In the genomic region with DNA sequence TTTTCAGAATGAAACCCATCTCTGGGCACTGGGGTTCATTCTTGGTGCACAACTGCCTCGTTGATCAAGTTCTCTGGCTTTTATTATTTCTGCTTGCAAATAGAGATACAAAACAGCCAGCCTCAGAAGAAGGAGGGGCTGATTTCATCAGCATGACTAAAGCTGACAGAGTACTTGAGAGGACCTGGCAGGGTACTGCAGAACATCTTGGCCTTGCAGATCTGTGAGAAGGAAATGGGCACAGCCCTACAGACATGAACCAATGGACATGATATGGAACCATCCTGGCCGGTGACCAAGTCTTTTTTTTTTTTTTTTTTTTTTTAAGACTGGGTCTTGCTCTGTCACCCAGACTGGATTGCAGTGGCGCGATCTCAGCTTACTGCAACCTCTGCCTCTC, we compare ENCODE assay signal across 17 cellular contexts.
DNase-seq lines count a peak whose midpoint lies in the region; ATAC-seq and TF ChIP-seq lines count a peak whose summit lies in the region.
"Had no signal": no experiment of that assay in that cellular context is flagged by ENCODE, and none has a peak within 500 bp of the region (broad histone marks: within the 10 kb centered on the region; RNA-seq: fewer than 3 reads in every experiment).

No MANE protein-coding gene starts in this region.

- H3K36me3 ChIP-seq in SJCRH30, result no peaks in the 10 kb centered on the region
- H3K36me3 ChIP-seq: vagina had no signal

- no peaks in the 10 kb centered on the region for H3K27me3 ChIP-seq in SJCRH30
- H3K27me3 ChIP-seq: vagina had no signal

- H3K4me1 Mint-ChIP-seq in HFFc6 (ENCODE audit: low read depth), result 0 out of 2 replicates have a peak, but pooled peaks cover 5% of the 10 kb centered on the region
- H3K4me1 Mint-ChIP-seq in activated naive CD8-positive, alpha-beta T cell treated with anti-CD3 and anti-CD28 coated beads for 36 hours, result no peaks in the 10 kb centered on the region

- no peak for ATAC-seq in HG02970 (IDR thresholded peaks at IDR 0.05; ENCODE audit: low FRiP score, unreplicated experiment)
- ATAC-seq: K562 had no signal

- H3K36me3 Mint-ChIP-seq in HFFc6 (ENCODE audit: low read depth), result no peaks in the 10 kb centered on the region
- peaks cover 7% of the 10 kb centered on the region for H3K36me3 Mint-ChIP-seq in activated naive CD8-positive, alpha-beta T cell treated with anti-CD3 and anti-CD28 coated beads for 36 hours

- no peaks in the 10 kb centered on the region for H3K9me3 ChIP-seq in SJCRH30 (replicated peaks)
- H3K9me3 ChIP-seq: vagina had no signal

- no peaks in the 10 kb centered on the region for H3K4me1 ChIP-seq in SJCRH30
- H3K4me1 ChIP-seq: vagina had no signal

- no peak for TF ChIP-seq CTCF in HFFc6 (IDR thresholded peaks at IDR 0.05)
- no peak for TF ChIP-seq CTCF in astrocyte of the spinal cord (IDR thresholded peaks at IDR 0.05; ENCODE audit: low read depth, low read length)

- H3K27me3 Mint-ChIP-seq in HFFc6 (ENCODE audit: insufficient read depth), result no peaks in the 10 kb centered on the region
- no peaks in the 10 kb centered on the region for H3K27me3 Mint-ChIP-seq in activated naive CD8-positive, alpha-beta T cell treated with anti-CD3 and anti-CD28 coated beads for 36 hours

- DNase-seq in AG08396 (ENCODE audit: low spot score) (peak; percentile 23), HFFc6 (peak; percentile 19), astrocyte of the spinal cord (ENCODE audit: low read depth, low spot score) (peak; percentile 23), iPS-NIHi11 (ENCODE audit: low spot score) (peak; percentile 36), mucosa of gallbladder (ENCODE audit: low spot score) (no peak), SJCRH30 (no peak)
- no peak for DNase-seq in activated naive CD8-positive, alpha-beta T cell treated with anti-CD3 and anti-CD28 coated beads for 36 hours
- DNase-seq: activated CD4-positive, CD25-positive, alpha-beta regulatory T cell treated with anti-CD3 and anti-CD28 coated beads, Interleukin-2, amount 50 U/mL, for 72 hours; C1 segment of cervical spinal cord; effector CD4-positive, alpha-beta T cell; midbrain; NCI-H2081; stimulated activated CD4-positive, alpha-beta T cell treated with anti-CD3 and anti-CD28 coated beads, Interleukin-2, amount 100 ng/mL, for 24 hours had no signal

- no peak overlapping the region for H3K27ac ChIP-seq in SJCRH30
- H3K27ac ChIP-seq: SK-N-MC, vagina had no signal

- H3K9me3 Mint-ChIP-seq in HFFc6, result no peaks in the 10 kb centered on the region
- H3K9me3 Mint-ChIP-seq in activated naive CD8-positive, alpha-beta T cell treated with anti-CD3 and anti-CD28 coated beads for 36 hours, result no peaks in the 10 kb centered on the region

- H3K4me3 Mint-ChIP-seq in HFFc6, result no peak overlapping the region
- H3K4me3 Mint-ChIP-seq in activated naive CD8-positive, alpha-beta T cell treated with anti-CD3 and anti-CD28 coated beads for 36 hours, result no peak overlapping the region

- in situ Hi-C loops in astrocyte of the spinal cord (cut with HindIII; ENCODE audit: low sequenced_read_pairs), result no loop called here

- no peak overlapping the region for H3K27ac Mint-ChIP-seq in HFFc6
- no peak overlapping the region for H3K27ac Mint-ChIP-seq in activated naive CD8-positive, alpha-beta T cell treated with anti-CD3 and anti-CD28 coated beads for 36 hours

- H3K4me3 ChIP-seq in astrocyte of the spinal cord (ENCODE audit: low read depth, low read length) (no peak overlapping the region), SJCRH30 (no peak overlapping the region)
- H3K4me3 ChIP-seq: K562, SK-N-MC, vagina had no signal

Comparison
In these comparisons a context has a peak if more than half of its experiments do, and no peak if none do; other contexts are left out.
1. DNase-seq: peak in AG08396 (single experiment), HFFc6 (single experiment), astrocyte of the spinal cord (single experiment) and iPS-NIHi11 (single experiment); none in mucosa of gallbladder (single experiment), activated naive CD8-positive, alpha-beta T cell treated with anti-CD3 and anti-CD28 coated beads for 36 hours (single experiment) and SJCRH30 (0 of 2).